ENCODE assay signal across 13 cellular contexts in the genomic region with DNA sequence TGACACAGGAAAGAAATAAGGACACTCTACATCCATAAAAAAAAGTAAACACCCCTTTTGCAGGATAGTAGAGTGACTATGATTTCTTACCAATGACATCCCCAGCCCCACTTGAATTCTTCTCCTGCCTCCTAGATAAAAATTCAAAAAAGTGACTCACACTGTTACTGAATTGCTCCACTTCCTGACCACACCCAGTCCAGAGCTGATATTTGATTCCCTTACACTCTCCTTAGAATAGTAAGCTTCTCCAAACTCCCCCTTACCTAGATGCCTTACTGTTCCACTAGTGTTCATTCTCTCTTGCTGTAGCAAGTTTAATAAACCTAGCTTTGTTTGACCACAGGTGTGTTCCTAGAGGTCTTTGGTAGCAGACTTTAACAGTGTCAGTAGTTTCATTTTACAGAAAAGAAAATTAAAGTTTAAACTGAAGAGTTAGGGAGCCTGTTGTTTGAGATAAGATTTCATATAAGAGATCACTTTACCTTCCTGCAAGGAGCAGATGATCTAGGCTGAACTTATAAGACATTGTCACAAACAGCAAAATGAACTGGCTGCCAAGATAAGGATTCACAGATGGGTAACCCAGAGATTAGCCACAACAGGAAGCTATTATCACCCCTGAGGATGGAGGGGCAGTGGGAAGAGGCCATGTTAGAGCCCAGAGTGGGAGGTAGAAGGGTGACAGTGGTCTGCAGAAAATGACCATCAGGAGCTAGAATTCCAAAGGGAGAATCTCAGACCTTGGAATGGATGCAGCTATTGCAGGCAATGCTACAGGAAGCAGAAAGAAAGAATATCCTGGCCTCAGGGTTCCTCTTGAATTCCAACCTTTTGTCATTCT. TPM values are rescaled to one million over a fixed set of nuclear protein-coding genes. Genes with fewer than 3 reads are reported as not detected.
DNase-seq lines count a peak whose midpoint lies in the region; ATAC-seq and TF ChIP-seq lines count a peak whose summit lies in the region.
"Had no signal": no experiment of that assay in that cellular context is flagged by ENCODE, and none has a peak within 500 bp of the region (broad histone marks: within the 10 kb centered on the region; RNA-seq: fewer than 3 reads in every experiment).

No MANE protein-coding gene starts in this region.

- no peak overlapping the region for H3K9ac ChIP-seq in H9 (ENCODE audit: extremely low read depth, insufficient read length, low read length)

- no peak overlapping the region for H3K4me2 ChIP-seq in H9 (ENCODE audit: insufficient read depth, insufficient read length, low read length)

- H3K79me1 ChIP-seq in H9 (ENCODE audit: insufficient read depth, low read depth, low read length, poor library complexity, severe bottlenecking), result no peaks in the 10 kb centered on the region

- H3K56ac ChIP-seq in H9 (ENCODE audit: insufficient read length, low read depth, low read length), result no peak overlapping the region

- peaks cover 8% of the 10 kb centered on the region for H3K23me2 ChIP-seq in H9 (ENCODE audit: insufficient read length, low read depth, low read length, poor library complexity, severe bottlenecking)

- no peak overlapping the region for H3K18ac ChIP-seq in H9 (ENCODE audit: insufficient read length, low read depth, low read length)

- H2BK15ac ChIP-seq in H9 (ENCODE audit: low read depth, low read length), result no peak overlapping the region

- H3K27me3 ChIP-seq in H9 (ENCODE audit: insufficient read depth, low read length), result peaks cover 6% of the 10 kb centered on the region; the same call in 1 of the 2 replicates
- H3K27me3 ChIP-seq: vagina had no signal

- CTCF ChIA-PET in RWPE1 (lab: Yijun Ruan, JAX), result no interaction called here

- H4K8ac ChIP-seq in H9 (replicated peaks; ENCODE audit: insufficient read length, low read depth, low read length), result no peak overlapping the region

- H4K5ac ChIP-seq in H9 (ENCODE audit: insufficient read length, low read depth, low read length), result no peak overlapping the region

- H3K79me2 ChIP-seq in H9 (ENCODE audit: insufficient read depth, low read length), result no peaks in the 10 kb centered on the region

- H3K27ac Mint-ChIP-seq in naive thymus-derived CD8-positive, alpha-beta T cell, result peak overlapping the region in 2 of 10 donors; percentile 72 to 73
- H3K27ac Mint-ChIP-seq in H9, result no peak overlapping the region; a peak in 1 of 7 replicates

- no peak overlapping the region for H4K91ac ChIP-seq in H9 (ENCODE audit: insufficient read length, low read depth, low read length)

- no peak overlapping the region for H2AFZ ChIP-seq in H9 (ENCODE audit: low read length)

- H2BK120ac ChIP-seq in H9 (ENCODE audit: low read depth, low read length, poor library complexity, severe bottlenecking), result no peak overlapping the region

- peaks cover 0 to 8% (median 0%) of the 10 kb centered on the region in 5 donors for H3K27me3 Mint-ChIP-seq in naive thymus-derived CD8-positive, alpha-beta T cell
- H3K27me3 Mint-ChIP-seq in H9 (ENCODE audit: low read depth), result peaks cover 26% of the 10 kb centered on the region

- no peaks in the 10 kb centered on the region for H3K36me3 Mint-ChIP-seq in naive thymus-derived CD8-positive, alpha-beta T cell
- no peaks in the 10 kb centered on the region for H3K36me3 Mint-ChIP-seq in H9 (ENCODE audit: insufficient read depth in 1 of 3, low read depth in 3 of 3)

- peak; percentile 42 for DNase-seq in ACHN
- peak; percentile 73 for DNase-seq in HCEC 1CT
- peak; percentile 83 for DNase-seq in RWPE1 (ENCODE audit: low spot score)
- no peak for DNase-seq in NK-92 treated with Interleukin-12 subunit alpha and Interleukin-12 subunit beta, amount 100 ng/mL, for 24 hours (lab: John Stamatoyannopoulos, UW)
- DNase-seq in naive thymus-derived CD8-positive, alpha-beta T cell, result no peak
- no peak for DNase-seq in H9
- DNase-seq: activated CD4-positive, alpha-beta T cell treated with anti-CD3 and anti-CD28 coated beads for 48 hours; GDM1; NCI-H187 treated with DMSO at 0.1 percent for 48 hours; stimulated activated CD4-positive, alpha-beta T cell treated with anti-CD3 and anti-CD28 coated beads, Interleukin-2, amount 100 ng/mL, for 24 hours had no signal

- H4K20me1 ChIP-seq in H9 (ENCODE audit: control insufficient read depth, insufficient read depth, insufficient read length), result no peaks in the 10 kb centered on the region

- H3K4me1 ChIP-seq in H9 (ENCODE audit: insufficient read depth, low read length), result no peaks in the 10 kb centered on the region; the same call in 1 of the 2 replicates

- peak overlapping the region; percentile 23; the same call in 1 of the 2 replicates for H3K27ac ChIP-seq in RWPE1
- no peak overlapping the region for H3K27ac ChIP-seq in H9 (ENCODE audit: insufficient read length, low read depth, low read length)
- H3K27ac ChIP-seq: vagina had no signal

- H3K9me3 Mint-ChIP-seq in naive thymus-derived CD8-positive, alpha-beta T cell, result no peaks in the 10 kb centered on the region
- no peaks in the 10 kb centered on the region for H3K9me3 Mint-ChIP-seq in H9

- peak overlapping the region in 1 of 10 donors; percentile 25 for H3K4me3 Mint-ChIP-seq in naive thymus-derived CD8-positive, alpha-beta T cell
- no peak overlapping the region; a peak in 1 of 5 replicates for H3K4me3 Mint-ChIP-seq in H9

- H2BK12ac ChIP-seq in H9 (ENCODE audit: insufficient read length, low read depth, low read length), result no peak overlapping the region

- no peak overlapping the region for H2AK5ac ChIP-seq in H9 (ENCODE audit: insufficient read length, low read length)

- peak; percentile 69 for ATAC-seq in esophagus mucosa
- ATAC-seq in naive thymus-derived CD8-positive, alpha-beta T cell, result no peak
- no peak for ATAC-seq in HG03045 (IDR thresholded peaks at IDR 0.05; ENCODE audit: unreplicated experiment)

- no peak overlapping the region for H2BK20ac ChIP-seq in H9 (ENCODE audit: low read depth, low read length, poor library complexity, severe bottlenecking)

- H3K23ac ChIP-seq in H9 (ENCODE audit: insufficient read length, low read depth, low read length), result no peak overlapping the region

- H3T11ph ChIP-seq in H9 (ENCODE audit: low read length), result no peak overlapping the region

- TF ChIP-seq CTCF in RWPE1 (conservative IDR thresholded peaks at IDR 0.05; ENCODE audit: low read depth) (no peak), H9 (conservative IDR thresholded peaks at IDR 0.05) (no peak)

- H3K4ac ChIP-seq in H9 (ENCODE audit: low read depth, low read length), result no peak overlapping the region

- H3K4me1 Mint-ChIP-seq in naive thymus-derived CD8-positive, alpha-beta T cell, result peaks cover 10 to 27% (median 26%) of the 10 kb centered on the region in 4 donors
- peaks cover 25 to 35% of the 10 kb centered on the region in 2 experiments for H3K4me1 Mint-ChIP-seq in H9

- POLR2A ChIA-PET in RWPE1 (lab: Yijun Ruan, JAX; ENCODE audit: low non-redundant PET), result no interaction called here
- POLR2A ChIA-PET in naive thymus-derived CD8-positive, alpha-beta T cell (lab: Charles Lee), result interaction anchor here (1.5 kb wide), 1 partner anchor 202 kb away, joined by 3 read pairs; the partner anchor contains the start of gene HMGN4

- no peaks in the 10 kb centered on the region for H3K9me3 ChIP-seq in H9 (ENCODE audit: control insufficient read depth, low read depth, low read length)
- H3K9me3 ChIP-seq: vagina had no signal

- H2BK5ac ChIP-seq in H9 (ENCODE audit: insufficient read length, low read length), result no peak overlapping the region

- no peak overlapping the region for H3K14ac ChIP-seq in H9 (ENCODE audit: insufficient read depth, low read length)

- in situ Hi-C loops in ACHN (cut with HindIII; ENCODE audit: low pct_ligation_motif_present, low pct_unique_long_range_greater_than_20kb, low sequenced_read_pairs), result no loop called here

RNA-seq across cellular contexts. Expression of gene BTN3A2, which starts 28.4 kb away (rescaled TPM):
- total RNA-seq in esophagus mucosa (2.7 TPM), H9 (2021) (3.3 and 4.0 TPM in 2 replicates)
- total RNA-seq in naive thymus-derived CD8-positive, alpha-beta T cell, result 100 to 1,000 TPM; 148 to 158 TPM
- 100 to 1,000 TPM; 119 to 160 (median 151) TPM for polyA plus RNA-seq in naive thymus-derived CD8-positive, alpha-beta T cell

RNA-seq across cellular contexts. Expression of gene BTN2A2, which starts 46.3 kb away (rescaled TPM):
- total RNA-seq in esophagus mucosa (2.4 TPM), H9 (2021) (14.4 and 17.4 TPM in 2 replicates)
- total RNA-seq in naive thymus-derived CD8-positive, alpha-beta T cell, result 10 to 100 TPM; 24.6 to 26.8 TPM
- 1 to 10 TPM; 2.3 to 5.8 (median 2.7) TPM for polyA plus RNA-seq in naive thymus-derived CD8-positive, alpha-beta T cell

Comparison
In these comparisons a context has a peak if more than half of its experiments do, and no peak if none do; other contexts are left out.
1. DNase-seq: peak in ACHN (single experiment), HCEC 1CT (single experiment) and RWPE1 (single experiment); none in NK-92 treated with Interleukin-12 subunit alpha and Interleukin-12 subunit beta, amount 100 ng/mL, for 24 hours (single experiment), naive thymus-derived CD8-positive, alpha-beta T cell (0 of 10) and H9 (single experiment).
2. RNA of gene BTN3A2, which starts 28.4 kb away (total RNA-seq): 148 to 158 TPM in naive thymus-derived CD8-positive, alpha-beta T cell; 3.3 to 4.0 TPM in H9 and 2.7 TPM in esophagus mucosa (single experiment); every median in the first group is over 10 times any median in the second.